Comparison of ENCODE assay signal across 8 cellular contexts in genomic region chr1:95117207-95118018, GRCh38. TPM values are rescaled to one million over a fixed set of nuclear protein-coding genes. Genes with fewer than 3 reads are reported as not detected.
DNase-seq lines count a peak whose midpoint lies in the region; ATAC-seq and TF ChIP-seq lines count a peak whose summit lies in the region.

TSS of gene TLCD4 (plus strand) at chr1:95117355. CDS start at chr1:95143902, 26,547 bp downstream.

- ATAC-seq in GM21390 (IDR thresholded peaks at IDR 0.05; ENCODE audit: unreplicated experiment) = peak; percentile 58

- peak within 1 kb of the TSS in 6 of 8 donors; percentile 22 to 88 (median 62) for H3K27ac Mint-ChIP-seq in CD8-positive, alpha-beta memory T cell

- POLR2A ChIA-PET in CD8-positive, alpha-beta memory T cell (lab: Charles Lee) = interaction anchor here (1.1 to 1.2 kb wide), 2 partner anchors 45 to 117 kb away, joined by 3 to 10 read pairs; partner anchors contain the start of genes ALG14 and RWDD3

- H3K9me3 Mint-ChIP-seq in CD8-positive, alpha-beta memory T cell = no peaks in the 10 kb centered on the region

- TF ChIP-seq CTCF in adrenal gland (IDR thresholded peaks at IDR 0.05) (no peak), right atrium auricular region (IDR thresholded peaks at IDR 0.05) (no peak), prostate gland (IDR thresholded peaks at IDR 0.05) (no peak)

- TF ChIP-seq POLR2A in adrenal gland (IDR thresholded peaks at IDR 0.05) = peak; percentile 56 to 80
- peak; percentile 24 for TF ChIP-seq POLR2A in prostate gland (IDR thresholded peaks at IDR 0.05)

- peaks cover 36 to 67% of the 10 kb centered on the region in 2 donors for H3K27me3 Mint-ChIP-seq in CD8-positive, alpha-beta memory T cell

- 0 to 1% (median 0%) methylated on average over 1 to 108 of the region's 108 CpGs for WGBS in adrenal gland, 4 donors
- WGBS in prostate gland = 2% methylated on average over 68 of the region's 108 CpGs

- CTCF ChIA-PET in CD8-positive, alpha-beta memory T cell (lab: Charles Lee) = interaction anchor here (0.7 to 3.0 kb wide), 4 partner anchors 10 to 263 kb away, joined by 3 to 15 read pairs (median 4); partner anchors contain the start of gene RWDD3

- H3K9me3 ChIP-seq in CD8-positive, alpha-beta memory T cell (ENCODE audit: low read length) = no peaks in the 10 kb centered on the region
- H3K9me3 ChIP-seq in adrenal gland (replicated peaks in 1 of 3) (no peaks in the 10 kb centered on the region), right atrium auricular region (no peaks in the 10 kb centered on the region), prostate gland (no peaks in the 10 kb centered on the region)

- H3K27ac ChIP-seq in CD8-positive, alpha-beta memory T cell (ENCODE audit: low read depth, low read length) = peak within 1 kb of the TSS; percentile 65
- H3K27ac ChIP-seq in adrenal gland = peak within 1 kb of the TSS in 4 of 5 donors; percentile 36 to 91 (median 76)
- H3K27ac ChIP-seq in right atrium auricular region = peak within 1 kb of the TSS; percentile 84 to 91
- peak within 1 kb of the TSS; percentile 78 to 80 for H3K27ac ChIP-seq in prostate gland

- peaks cover 10% of the 10 kb centered on the region for H3K27me3 ChIP-seq in CD8-positive, alpha-beta memory T cell (ENCODE audit: insufficient read depth, low read length, poor library complexity, severe bottlenecking)
- H3K27me3 ChIP-seq in adrenal gland (no peaks in the 10 kb centered on the region), right atrium auricular region (no peaks in the 10 kb centered on the region), prostate gland (replicated peaks; ENCODE audit: insufficient read depth) (no peaks in the 10 kb centered on the region)

- DNase-seq in CD8-positive, alpha-beta memory T cell = peak; percentile 14 to 60 (median 35)
- peak in 52 of 76 experiments; percentile 15 to 68 (median 48) for DNase-seq in HUDEP-2 (lab: John Stamatoyannopoulos, UW; ENCODE audit: unreplicated experiment in 76 of 76)
- peak; percentile 70 for DNase-seq in SK-N-DZ (ENCODE audit: low spot score)
- peak; percentile 61 to 74 (median 71) for DNase-seq in adrenal gland
- peak; percentile 65 for DNase-seq in right atrium auricular region (ENCODE audit: low spot score)
- DNase-seq in prostate gland (ENCODE audit: low spot score) = peak; percentile 33
- DNase-seq in NCI-H2171 treated with DMSO at 0.1 percent for 48 hours (lab: John Stamatoyannopoulos, UW) = no peak

- intact Hi-C loops in adrenal gland (cut with DNase I) = no loop called here
- intact Hi-C loops in prostate gland (cut with DNase I) = loop anchor here (2.0 kb wide), 2 partner anchors 45 to 115 kb away; partner anchors contain the start of gene ALG14

- peaks cover 10 to 17% (median 13%) of the 10 kb centered on the region in 3 donors for H3K4me1 Mint-ChIP-seq in CD8-positive, alpha-beta memory T cell

- peaks cover 0 to 2% (median 0%) of the 10 kb centered on the region in 3 donors for H3K36me3 Mint-ChIP-seq in CD8-positive, alpha-beta memory T cell

- peaks cover 4% of the 10 kb centered on the region for H3K4me1 ChIP-seq in CD8-positive, alpha-beta memory T cell (ENCODE audit: insufficient read depth, low read length)
- H3K4me1 ChIP-seq in adrenal gland (replicated peaks in 1 of 2) (peaks cover 0 to 4% of the 10 kb centered on the region in 2 donors), right atrium auricular region (peaks cover 0 to 19% of the 10 kb centered on the region in 2 donors), prostate gland (replicated peaks) (no peaks in the 10 kb centered on the region)

- no peaks in the 10 kb centered on the region for H3K36me3 ChIP-seq in CD8-positive, alpha-beta memory T cell (ENCODE audit: insufficient read depth, low read length)
- H3K36me3 ChIP-seq in adrenal gland (replicated peaks in 1 of 2) (no peaks in the 10 kb centered on the region), right atrium auricular region (no peaks in the 10 kb centered on the region), prostate gland (no peaks in the 10 kb centered on the region)

- peak within 1 kb of the TSS; percentile 72 for H3K4me3 ChIP-seq in CD8-positive, alpha-beta memory T cell (ENCODE audit: low read length)
- H3K4me3 ChIP-seq in adrenal gland (peak within 1 kb of the TSS; percentile 62 to 99 (median 72)), right atrium auricular region (peak within 1 kb of the TSS; percentile 83), prostate gland (peak within 1 kb of the TSS; percentile 73 to 79)

- peak within 1 kb of the TSS; percentile 84 to 94 (median 91) for H3K4me3 Mint-ChIP-seq in CD8-positive, alpha-beta memory T cell

RNA-seq across cellular contexts. Expression of gene TLCD4, which starts in this region (rescaled TPM):
- under 1 TPM; 0.04 to 0.09 TPM for total RNA-seq in CD8-positive, alpha-beta memory T cell
- not detected for polyA plus RNA-seq in CD8-positive, alpha-beta memory T cell
- 12.7 and 15.3 TPM in 2 replicates for polyA plus RNA-seq in SK-N-DZ (2014; cell fraction: cytosol; rRNA removed)
- polyA plus RNA-seq in SK-N-DZ (2014; cell fraction: nucleus; rRNA removed) = 5.1 and 5.3 TPM in 2 replicates
- total RNA-seq in adrenal gland (10 to 100 TPM; 15.4 to 41.3 (median 23.4) TPM), right atrium auricular region (10 to 100 TPM; 33.6 to 42.3 TPM), prostate gland (1 to 10 TPM; 6.5 to 7.6 TPM)
- 10 to 100 TPM in 1 of 3 donors, 1 to 10 TPM in 2; 1.6 to 14.3 (median 3.3) TPM for polyA plus RNA-seq in adrenal gland

Comparison
In these comparisons a context has a peak if more than half of its experiments do, and no peak if none do; other contexts are left out.
1. RNA of gene TLCD4 (total RNA-seq): 33.6 to 42.3 TPM in right atrium auricular region, 15.4 to 41.3 TPM in adrenal gland and 6.5 to 7.6 TPM in prostate gland; 0.04 to 0.09 TPM in CD8-positive, alpha-beta memory T cell; every median in the first group is over 4 times any median in the second.
2. Peak in DNase-seq, H3K4me3 ChIP-seq and H3K27ac ChIP-seq in CD8-positive, alpha-beta memory T cell; RNA of the gene not detected or under 1 TPM.
3. Peak in every context shown above with its lines, with median percentiles within 50 percentile points of each other: H3K27ac ChIP-seq and H3K4me3 ChIP-seq.